8 cellular contexts compared by ENCODE assay signal in the genomic region with DNA sequence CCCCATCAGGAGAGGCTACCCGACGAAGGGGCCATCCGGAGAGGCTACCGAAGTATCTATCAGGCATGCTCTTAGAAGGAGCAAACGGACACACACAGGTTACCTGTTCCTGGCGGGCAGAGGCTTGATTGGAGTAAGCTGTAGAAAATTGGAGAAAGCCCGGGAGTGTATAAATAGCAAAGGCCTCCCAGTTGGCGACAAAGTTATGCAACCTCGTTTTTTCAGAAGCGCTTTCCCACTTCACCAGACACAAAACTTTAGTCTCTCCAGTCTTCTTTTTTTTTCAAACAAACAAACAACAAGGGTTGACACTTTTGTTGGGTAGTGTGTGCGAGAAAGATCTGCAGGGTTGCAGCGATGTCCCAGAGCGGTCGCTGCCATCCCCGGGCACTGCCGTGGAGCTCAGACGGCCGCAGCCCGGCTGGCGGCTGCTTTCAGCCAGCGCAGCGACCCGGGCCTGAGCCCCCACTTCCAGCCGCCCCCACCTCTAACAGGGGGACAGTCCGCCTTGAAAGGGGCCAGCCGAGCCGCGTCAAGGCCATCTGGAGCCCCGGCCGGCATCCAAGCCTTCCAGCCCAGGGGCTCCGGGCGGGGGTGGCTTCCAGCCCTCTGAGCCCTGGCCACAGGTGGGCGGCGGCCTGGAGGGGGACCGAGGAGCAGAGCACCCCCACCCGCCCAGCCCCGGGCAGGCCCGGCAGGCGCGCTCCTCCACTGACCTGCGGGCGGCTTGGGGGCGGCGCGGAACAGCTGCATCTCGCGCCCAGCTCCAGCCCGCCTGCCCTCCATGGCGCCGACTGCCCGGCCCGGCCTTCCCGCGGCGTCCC. TPM values are rescaled to one million over a fixed set of nuclear protein-coding genes. Genes with fewer than 3 reads are reported as not detected.
DNase-seq lines count a peak whose midpoint lies in the region; ATAC-seq and TF ChIP-seq lines count a peak whose summit lies in the region.

No MANE protein-coding gene starts in this region.

- intact Hi-C loops in right cardiac atrium (cut with DNase I): no loop called here
- intact Hi-C loops in gastrocnemius medialis (cut with DNase I; ENCODE audit: low total_unique reads): no loop called here
- intact Hi-C loops in head of caudate nucleus (cut with DNase I): no loop called here

- peaks cover 28% of the 10 kb centered on the region for H3K4me1 Mint-ChIP-seq in activated CD8-positive, alpha-beta T cell treated with anti-CD3 and anti-CD28 coated beads, Interleukin-2, amount 10 ng/mL, durations not matched to agents 7 days and 5 days (ENCODE audit: low read depth)

- no peak for TF ChIP-seq CTCF in gastrocnemius medialis (IDR thresholded peaks at IDR 0.05 in 4 of 5, conservative IDR thresholded peaks at IDR 0.05 in 1 of 5)

- H3K9me3 Mint-ChIP-seq in activated CD8-positive, alpha-beta T cell treated with anti-CD3 and anti-CD28 coated beads, Interleukin-2, amount 10 ng/mL, durations not matched to agents 7 days and 5 days (ENCODE audit: insufficient read depth): no peaks in the 10 kb centered on the region

- ATAC-seq in GM19395 (IDR thresholded peaks at IDR 0.05; ENCODE audit: unreplicated experiment) (peak; percentile 60), HG03354 (IDR thresholded peaks at IDR 0.05; ENCODE audit: poor library complexity, severe bottlenecking, unreplicated experiment) (peak; percentile 57), right cardiac atrium (peak; percentile 72 to 77), gastrocnemius medialis (peak in 1 of 2 donors; percentile 41)
- peak; percentile 72 for ATAC-seq in activated CD8-positive, alpha-beta T cell treated with anti-CD3 and anti-CD28 coated beads, Interleukin-2, amount 10 ng/mL, durations not matched to agents 7 days and 5 days

- H3K4me1 ChIP-seq in right cardiac atrium (ENCODE audit: control insufficient read depth, insufficient read depth, low read length): peaks cover 5% of the 10 kb centered on the region
- no peaks in the 10 kb centered on the region for H3K4me1 ChIP-seq in gastrocnemius medialis

- no peak overlapping the region for H3K27ac Mint-ChIP-seq in activated CD8-positive, alpha-beta T cell treated with anti-CD3 and anti-CD28 coated beads, Interleukin-2, amount 10 ng/mL, durations not matched to agents 7 days and 5 days

- H3K36me3 Mint-ChIP-seq in activated CD8-positive, alpha-beta T cell treated with anti-CD3 and anti-CD28 coated beads, Interleukin-2, amount 10 ng/mL, durations not matched to agents 7 days and 5 days (ENCODE audit: low read depth): no peaks in the 10 kb centered on the region

- peaks cover 46% of the 10 kb centered on the region for H3K27me3 Mint-ChIP-seq in activated CD8-positive, alpha-beta T cell treated with anti-CD3 and anti-CD28 coated beads, Interleukin-2, amount 10 ng/mL, durations not matched to agents 7 days and 5 days (ENCODE audit: low read depth)

- POLR2A ChIA-PET in activated CD8-positive, alpha-beta T cell treated with anti-CD3 and anti-CD28 coated beads, Interleukin-2, amount 10 ng/mL, durations not matched to agents 7 days and 5 days (lab: Charles Lee): no interaction called here

- WGBS in right cardiac atrium: 4% methylated on average over 53 of the region's 55 CpGs

- H3K27ac ChIP-seq in right cardiac atrium (ENCODE audit: low read length): no peak overlapping the region
- H3K27ac ChIP-seq in gastrocnemius medialis: no peak overlapping the region

- in situ Hi-C loops in gastrocnemius medialis (cut with MboI; ENCODE audit: low sequenced_read_pairs in 4 of 4): no loop called here

- no peaks in the 10 kb centered on the region for H3K27me3 ChIP-seq in right cardiac atrium (ENCODE audit: control insufficient read depth, insufficient read depth)
- peaks cover 43 to 65% (median 56%) of the 10 kb centered on the region in 3 donors for H3K27me3 ChIP-seq in gastrocnemius medialis

- no peaks in the 10 kb centered on the region for H3K36me3 ChIP-seq in gastrocnemius medialis

- CTCF ChIA-PET in activated CD8-positive, alpha-beta T cell treated with anti-CD3 and anti-CD28 coated beads, Interleukin-2, amount 10 ng/mL, durations not matched to agents 7 days and 5 days (lab: Charles Lee): interaction anchor here (0.7 to 2.2 kb wide), 4 partner anchors 14 to 212 kb away, joined by 3 to 6 read pairs (median 3); a partner anchor contains a TSS

- TF ChIP-seq POLR2A in gastrocnemius medialis (IDR thresholded peaks at IDR 0.05): no peak

- H3K9me3 ChIP-seq in right cardiac atrium (ENCODE audit: control insufficient read depth, low read length): no peaks in the 10 kb centered on the region
- no peaks in the 10 kb centered on the region for H3K9me3 ChIP-seq in gastrocnemius medialis

- H3K4me3 ChIP-seq in right cardiac atrium (ENCODE audit: low read length) (peak overlapping the region; percentile 64), gastrocnemius medialis (peak overlapping the region; percentile 28 to 49 (median 43))

- DNase-seq in Daoy (ENCODE audit: low read depth): peak; percentile 64
- DNase-seq in activated CD8-positive, alpha-beta T cell treated with anti-CD3 and anti-CD28 coated beads, Interleukin-2, amount 10 ng/mL, durations not matched to agents 7 days and 5 days: peak; percentile 22
- peak in 2 of 3 donors; percentile 60 to 62 for DNase-seq in right cardiac atrium
- DNase-seq in gastrocnemius medialis: no peak
- DNase-seq in head of caudate nucleus: no peak
- no peak for DNase-seq in occipital lobe (lab: John Stamatoyannopoulos, UW)

- peak overlapping the region; percentile 51 for H3K4me3 Mint-ChIP-seq in activated CD8-positive, alpha-beta T cell treated with anti-CD3 and anti-CD28 coated beads, Interleukin-2, amount 10 ng/mL, durations not matched to agents 7 days and 5 days

RNA-seq across cellular contexts. Expression of a gene that starts 0.6 kb away (rescaled TPM):
- total RNA-seq in Daoy (2014; rRNA removed; shearing (Covaris generic)): 2.1 and 2.5 TPM in 2 replicates
- 1 to 10 TPM; 1.6 TPM for total RNA-seq in activated CD8-positive, alpha-beta T cell treated with anti-CD3 and anti-CD28 coated beads, Interleukin-2, amount 10 ng/mL, durations not matched to agents 7 days and 5 days
- total RNA-seq in right cardiac atrium (10 to 100 TPM in 3 of 4 donors, 1 to 10 TPM in 1; 9.0 to 18.9 (median 16.1) TPM), gastrocnemius medialis (under 1 TPM; 0.19 to 0.61 (median 0.33) TPM), occipital lobe (not detected)
- polyA plus RNA-seq in right cardiac atrium: 15.2 TPM

RNA-seq across cellular contexts. Expression of a gene that starts 50.8 kb away (rescaled TPM):
- total RNA-seq in Daoy (2014; rRNA removed; shearing (Covaris generic)): 13.5 and 13.6 TPM in 2 replicates
- 10 to 100 TPM; 11.4 to 12.9 TPM for total RNA-seq in activated CD8-positive, alpha-beta T cell treated with anti-CD3 and anti-CD28 coated beads, Interleukin-2, amount 10 ng/mL, durations not matched to agents 7 days and 5 days
- total RNA-seq in right cardiac atrium (1 to 10 TPM in 1 of 4 donors, under 1 TPM in 3; 0.34 to 1.1 (median 0.54) TPM), gastrocnemius medialis (1 to 10 TPM in 1 of 4 donors, under 1 TPM in 1, not detected in 2; 0.22 to 3.0 TPM), occipital lobe (not detected)
- 0.32 TPM for polyA plus RNA-seq in right cardiac atrium

Comparison
In these comparisons a context has a peak if more than half of its experiments do, and no peak if none do; other contexts are left out.
1. DNase-seq: peak in Daoy (single experiment), activated CD8-positive, alpha-beta T cell treated with anti-CD3 and anti-CD28 coated beads, Interleukin-2, amount 10 ng/mL, durations not matched to agents 7 days and 5 days (single experiment) and right cardiac atrium (2 of 3); none in gastrocnemius medialis (0 of 2), head of caudate nucleus (0 of 42) and occipital lobe (single experiment).